Comparison of ENCODE assay signal across 8 cellular contexts in the genomic region with DNA sequence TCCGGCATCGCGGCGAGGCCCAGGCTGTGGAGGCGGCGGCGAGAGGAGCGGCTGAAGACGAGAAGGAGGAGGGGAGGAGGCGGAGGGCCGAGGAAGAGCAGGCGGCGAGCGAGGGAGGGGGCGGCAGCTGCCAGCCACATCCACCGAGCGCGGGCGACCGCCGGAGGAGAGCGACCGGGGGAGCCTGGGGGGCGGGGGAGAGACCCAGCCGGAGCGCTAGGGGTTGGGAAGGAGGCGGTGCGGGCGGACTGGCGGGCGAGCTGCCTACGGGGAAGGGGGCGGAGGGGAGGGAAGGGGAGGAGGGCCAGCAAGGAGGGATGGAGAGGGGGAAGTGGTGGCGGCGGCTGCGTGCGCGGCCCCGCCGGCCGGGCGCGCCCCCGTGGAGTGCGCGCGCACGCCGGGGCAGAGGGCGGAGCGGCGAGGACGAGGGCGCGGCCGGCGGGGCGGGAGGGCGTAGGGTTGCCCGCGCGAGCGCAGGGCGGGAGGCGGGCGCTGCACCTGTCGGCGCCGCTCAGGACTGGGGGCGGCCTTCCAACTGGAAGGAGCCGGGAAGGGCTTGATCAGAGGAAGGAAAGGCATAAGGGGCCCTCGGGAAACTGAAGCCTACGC. TPM values are rescaled to one million over a fixed set of nuclear protein-coding genes. Genes with fewer than 3 reads are reported as not detected.
DNase-seq lines count a peak whose midpoint lies in the region; ATAC-seq lines count a peak whose summit lies in the region.
"Not testable (repeated sequence)": the region's sequence is repeated elsewhere in the genome, so short reads cannot be mapped to it uniquely, and the experiment has no call there.

No MANE protein-coding gene starts in this region.

- WGBS in mesenchymal stem cell = no CpG with 5 or more reads among the region's 73 CpGs

- H3K4me3 Mint-ChIP-seq in activated CD8-positive, alpha-beta memory T cell treated with anti-CD3 and anti-CD28 coated beads, Interleukin-2, amount 10 ng/mL, durations not matched to agents 7 days and 5 days = peak overlapping the region; percentile 48
- peak overlapping the region; percentile 27 to 29 for H3K4me3 Mint-ChIP-seq in effector memory CD8-positive, alpha-beta T cell

- H3K27me3 Mint-ChIP-seq in activated CD8-positive, alpha-beta memory T cell treated with anti-CD3 and anti-CD28 coated beads, Interleukin-2, amount 10 ng/mL, durations not matched to agents 7 days and 5 days; effector memory CD8-positive, alpha-beta T cell: not testable (repeated sequence)

- H3K4me3 ChIP-seq in mesenchymal stem cell (ENCODE audit: insufficient read depth in 1 of 2, low read depth in 1 of 2, low read length in 2 of 2) = peak overlapping the region; percentile 58 to 73

- H3K4ac ChIP-seq in mesenchymal stem cell (ENCODE audit: low read depth in 1 of 2, low read length in 2 of 2) = not testable (repeated sequence)

- H3K79me1 ChIP-seq in mesenchymal stem cell (replicated peaks; ENCODE audit: low read length, poor library complexity, severe bottlenecking) = not testable (repeated sequence)

- H2BK12ac ChIP-seq in mesenchymal stem cell (ENCODE audit: low read length in 2 of 2) = not testable (repeated sequence)

- H2BK15ac ChIP-seq in mesenchymal stem cell (ENCODE audit: low read depth, poor library complexity, severe bottlenecking) = not testable (repeated sequence)

- not testable (repeated sequence) for H3K9ac ChIP-seq in mesenchymal stem cell (ENCODE audit: low read length)

- not testable (repeated sequence) for H3K4me1 Mint-ChIP-seq in activated CD8-positive, alpha-beta memory T cell treated with anti-CD3 and anti-CD28 coated beads, Interleukin-2, amount 10 ng/mL, durations not matched to agents 7 days and 5 days; effector memory CD8-positive, alpha-beta T cell (ENCODE audit: low read depth in 2 of 2)

- not testable (repeated sequence) for H3K27ac ChIP-seq in mesenchymal stem cell (ENCODE audit: low read length, poor library complexity, severe bottlenecking)

- CTCF ChIA-PET in activated CD8-positive, alpha-beta memory T cell treated with anti-CD3 and anti-CD28 coated beads, Interleukin-2, amount 10 ng/mL, durations not matched to agents 7 days and 5 days (lab: Charles Lee) = not testable (repeated sequence)

- not testable (repeated sequence) for H3K27ac Mint-ChIP-seq in activated CD8-positive, alpha-beta memory T cell treated with anti-CD3 and anti-CD28 coated beads, Interleukin-2, amount 10 ng/mL, durations not matched to agents 7 days and 5 days
- peak overlapping the region in 1 of 2 donors; percentile 19 for H3K27ac Mint-ChIP-seq in effector memory CD8-positive, alpha-beta T cell

- H2BK120ac ChIP-seq in mesenchymal stem cell (ENCODE audit: low read depth, low read length) = not testable (repeated sequence)

- not testable (repeated sequence) for H3K27me3 ChIP-seq in mesenchymal stem cell (ENCODE audit: control insufficient read depth in 1 of 2, insufficient read depth in 1 of 2, low read length in 2 of 2)

- peak; percentile 72 for DNase-seq in CMK (ENCODE audit: low read depth)
- peak; percentile 94 for DNase-seq in HT-29 (ENCODE audit: low spot score)
- DNase-seq in NOMO-1 treated with dmso at 0.1 percent for 144 hours (lab: John Stamatoyannopoulos, UW; ENCODE audit: unreplicated experiment) = peak; percentile 78
- peak; percentile 90 for DNase-seq in activated CD8-positive, alpha-beta memory T cell treated with anti-CD3 and anti-CD28 coated beads, Interleukin-2, amount 10 ng/mL, durations not matched to agents 7 days and 5 days
- peak; percentile 69 to 75 (median 72) for DNase-seq in effector memory CD8-positive, alpha-beta T cell
- peak; percentile 82 for DNase-seq in mesenchymal stem cell
- peak; percentile 72 for DNase-seq in stimulated activated CD8-positive, alpha-beta memory T cell treated with anti-CD3 and anti-CD28 coated beads, Interleukin-12 subunit alpha, Interleukin-12 subunit beta, amount 100 ng/mL, for 1 hour (ENCODE audit: low read depth)

- not testable (repeated sequence) for H3K36me3 ChIP-seq in mesenchymal stem cell (ENCODE audit: control insufficient read depth in 1 of 2, insufficient read depth in 2 of 2, low read depth in 1 of 2, low read length in 2 of 2)

- not testable (repeated sequence) for H3K14ac ChIP-seq in mesenchymal stem cell (ENCODE audit: low read length in 2 of 2)

- not testable (repeated sequence) for H2BK5ac ChIP-seq in mesenchymal stem cell (ENCODE audit: low read depth, low read length, poor library complexity, severe bottlenecking)

- H3K4me2 ChIP-seq in mesenchymal stem cell (ENCODE audit: low read length, poor library complexity, severe bottlenecking) = peak overlapping the region; percentile 70

- H3K23ac ChIP-seq in mesenchymal stem cell (ENCODE audit: low read length in 2 of 2) = not testable (repeated sequence)

- H3K9me3 Mint-ChIP-seq in activated CD8-positive, alpha-beta memory T cell treated with anti-CD3 and anti-CD28 coated beads, Interleukin-2, amount 10 ng/mL, durations not matched to agents 7 days and 5 days (ENCODE audit: low read depth); effector memory CD8-positive, alpha-beta T cell: not testable (repeated sequence)

- H3K4me1 ChIP-seq in mesenchymal stem cell (ENCODE audit: control insufficient read depth, insufficient read depth, low read depth, low read length) = not testable (repeated sequence)

- not testable (repeated sequence) for H2AK5ac ChIP-seq in mesenchymal stem cell (ENCODE audit: low read length, severe bottlenecking)

- not testable (repeated sequence) for H4K8ac ChIP-seq in mesenchymal stem cell (ENCODE audit: low read length)

- H2AFZ ChIP-seq in mesenchymal stem cell (ENCODE audit: low read depth, low read length) = not testable (repeated sequence)

- not testable (repeated sequence) for H3K9me3 ChIP-seq in mesenchymal stem cell (ENCODE audit: control insufficient read depth, low read length)

- peak; percentile 82 for ATAC-seq in GM21367 (IDR thresholded peaks at IDR 0.05; ENCODE audit: unreplicated experiment)
- peak; percentile 92 for ATAC-seq in activated CD8-positive, alpha-beta memory T cell treated with anti-CD3 and anti-CD28 coated beads, Interleukin-2, amount 10 ng/mL, durations not matched to agents 7 days and 5 days
- peak; percentile 82 for ATAC-seq in effector memory CD8-positive, alpha-beta T cell (replicated peaks)

- not testable (repeated sequence) for H3K18ac ChIP-seq in mesenchymal stem cell (ENCODE audit: low read depth in 1 of 2, low read length in 2 of 2)

- not testable (repeated sequence) for H3K36me3 Mint-ChIP-seq in activated CD8-positive, alpha-beta memory T cell treated with anti-CD3 and anti-CD28 coated beads, Interleukin-2, amount 10 ng/mL, durations not matched to agents 7 days and 5 days; effector memory CD8-positive, alpha-beta T cell (ENCODE audit: insufficient read depth)

- H4K91ac ChIP-seq in mesenchymal stem cell (ENCODE audit: low read length) = not testable (repeated sequence)

RNA-seq across cellular contexts. Expression of a gene that starts 39.9 kb away (rescaled TPM):
- total RNA-seq in HT-29 (2014; rRNA removed; shearing (Covaris generic)) = 81.6 and 82.3 TPM in 2 replicates
- 10 to 100 TPM; 22.3 to 36.8 TPM for total RNA-seq in activated CD8-positive, alpha-beta memory T cell treated with anti-CD3 and anti-CD28 coated beads, Interleukin-2, amount 10 ng/mL, durations not matched to agents 7 days and 5 days
- 39.8 TPM for polyA plus RNA-seq in mesenchymal stem cell (2013, experiment 1 of 2)
- 40.2 TPM for polyA plus RNA-seq in mesenchymal stem cell (2013, experiment 2 of 2)
